In genomic region chr1:209882286-209882685, GRCh38 we compare ENCODE assay signal across 1 cellular context.
TF ChIP-seq lines count a peak whose summit lies in the region.

No MANE protein-coding gene starts in this region.

TF ChIP-seq in IMR-90, 13 proteins besides CTCF, POLR2A, EP300 and RAD21 (continued from another document):
- TF ChIP-seq RCOR1 (IDR thresholded peaks at IDR 0.05; ENCODE audit: insufficient replicate concordance, low read length) (no peak), NFE2L2 (IDR thresholded peaks at IDR 0.05; ENCODE audit: low read depth, low read length) (no peak), SMC3 (IDR thresholded peaks at IDR 0.05; ENCODE audit: low read depth, low read length) (no peak)
